In the genomic region with DNA sequence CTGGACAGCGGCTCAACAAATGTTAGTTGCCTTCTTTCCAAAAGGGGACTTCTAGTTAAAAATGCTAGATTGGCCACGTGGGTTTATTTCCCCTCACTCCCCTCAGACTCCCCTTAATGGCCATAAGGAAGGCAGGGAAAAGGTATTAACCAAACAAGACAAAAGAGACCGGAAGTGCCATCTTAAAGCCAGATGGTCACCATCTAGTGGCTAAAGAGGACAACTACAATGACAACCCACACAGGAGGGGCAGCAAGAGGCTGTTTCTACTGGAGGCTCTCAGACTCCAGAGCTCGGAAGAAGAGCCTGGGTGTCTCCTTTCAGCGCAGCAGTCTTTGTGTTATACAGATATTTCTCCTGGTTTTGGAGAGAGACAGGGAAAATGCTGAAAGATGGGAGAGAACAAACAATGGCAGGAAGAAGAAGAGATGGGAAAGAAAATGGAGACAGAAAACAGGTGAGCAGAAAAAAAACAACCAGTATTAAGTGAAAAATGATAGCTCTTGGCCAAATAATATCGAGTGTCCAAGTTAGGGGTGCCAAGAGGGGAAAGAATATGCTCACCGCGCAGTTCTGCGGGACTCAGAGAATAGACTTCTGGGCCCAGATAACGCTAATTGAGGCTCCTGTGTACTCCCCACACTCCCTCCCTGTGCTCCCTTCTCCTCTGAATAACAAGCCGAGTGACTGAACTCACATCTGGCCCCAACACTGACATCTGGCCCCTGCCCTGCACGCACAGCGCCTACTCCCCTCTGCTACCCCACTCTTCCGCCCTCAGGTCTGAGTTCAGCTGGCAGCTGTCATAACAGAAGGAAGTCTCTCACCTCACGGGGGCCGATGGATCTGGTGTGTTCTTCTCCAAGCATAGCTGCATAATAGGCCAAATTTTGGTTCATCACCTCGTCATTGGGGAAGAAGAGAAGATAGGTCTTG, we compare ENCODE assay signal across 8 cellular contexts. TPM values are rescaled to one million over a fixed set of nuclear protein-coding genes. Genes with fewer than 3 reads are reported as not detected.
A peak's percentile ranks its signal among the peaks of the same experiment; 100 is the strongest.
DNase-seq lines count a peak whose midpoint lies in the region; ATAC-seq and TF ChIP-seq lines count a peak whose summit lies in the region.

No MANE protein-coding gene starts in this region.

- H3F3A ChIP-seq in smooth muscle cell (ENCODE audit: low read depth), result peaks cover 11% of the 10 kb centered on the region

- peaks cover 36% of the 10 kb centered on the region for H3K36me3 ChIP-seq in smooth muscle cell (ENCODE audit: low read depth)

- 81% methylated on average over 17 of the region's 17 CpGs for WGBS in smooth muscle cell (ENCODE audit: low lambda C conversion rate)

- H3K9me3 ChIP-seq in smooth muscle cell (replicated peaks; ENCODE audit: low read depth), result no peaks in the 10 kb centered on the region

- H3K4me1 ChIP-seq in smooth muscle cell (ENCODE audit: low read depth), result no peaks in the 10 kb centered on the region

- in situ Hi-C loops in GM13977 (cut with MboI; ENCODE audit: low pct_unique_long_range_greater_than_20kb, low sequenced_read_pairs, unreplicated experiment), result loop anchor here (25.0 kb wide), 1 partner anchor 305 kb away; no protein-coding TSS in a partner anchor

- intact Hi-C loops in activated B cell treated with CpG ODN at 0.5 μM for 24 hours (cut with micrococcal nuclease), result no loop called here
- intact Hi-C loops in left ventricle myocardium superior (cut with micrococcal nuclease), result no loop called here

- CTCF ChIA-PET in activated B cell treated with CpG ODN at 0.5 μM for 24 hours (lab: Charles Lee), result interaction anchor here (1.1 to 1.2 kb wide), 2 partner anchors 9 to 317 kb away, joined by 3 to 6 read pairs; no protein-coding TSS in a partner anchor

- no peak overlapping the region for H3K27ac ChIP-seq in smooth muscle cell (ENCODE audit: low read depth)

- TF ChIP-seq CTCF in AG10803 (conservative IDR thresholded peaks at IDR 0.05; ENCODE audit: low read length) (peak; percentile 80), GM13977 (IDR thresholded peaks at IDR 0.05; ENCODE audit: extremely low read depth, insufficient read depth, missing control alignments) (peak; percentile 75), activated B cell treated with CpG ODN at 0.5 μM for 24 hours (IDR thresholded peaks at IDR 0.05) (no peak), smooth muscle cell (IDR thresholded peaks at IDR 0.05; ENCODE audit: borderline replicate concordance, insufficient read depth, poor library complexity, severe bottlenecking) (peak; percentile 56)

- H3K27ac Mint-ChIP-seq in activated B cell treated with CpG ODN at 0.5 μM for 24 hours, result no peak overlapping the region

- peaks cover 65% of the 10 kb centered on the region for H3K36me3 Mint-ChIP-seq in activated B cell treated with CpG ODN at 0.5 μM for 24 hours (ENCODE audit: low read depth)

- peak; percentile 77 for ATAC-seq in activated B cell treated with CpG ODN at 0.5 μM for 24 hours (ENCODE audit: low read depth)
- peak; percentile 60 for ATAC-seq in left ventricle myocardium superior
- no peak for ATAC-seq in HG03439 (IDR thresholded peaks at IDR 0.05; ENCODE audit: unreplicated experiment)
- no peak for ATAC-seq in HG03039 (IDR thresholded peaks at IDR 0.05; ENCODE audit: unreplicated experiment)

- H3K4me1 Mint-ChIP-seq in activated B cell treated with CpG ODN at 0.5 μM for 24 hours, result peaks cover 16% of the 10 kb centered on the region

- H3K79me2 ChIP-seq in smooth muscle cell (ENCODE audit: low read depth), result peaks cover 22% of the 10 kb centered on the region

- DNase-seq in AG10803 (ENCODE audit: low read depth), result peak; percentile 73
- peak; percentile 76 for DNase-seq in GM13977 (ENCODE audit: low spot score)
- DNase-seq in NCI-H2196 (lab: John Stamatoyannopoulos, UW; ENCODE audit: unreplicated experiment), result peak; percentile 73
- no peak for DNase-seq in activated B cell treated with CpG ODN at 0.5 μM for 24 hours
- no peak for DNase-seq in left ventricle myocardium superior
- no peak for DNase-seq in smooth muscle cell (lab: John Stamatoyannopoulos, UW; ENCODE audit: unreplicated experiment)

- peaks cover 80% of the 10 kb centered on the region for H4K20me1 ChIP-seq in smooth muscle cell (ENCODE audit: low read depth)

- H2AFZ ChIP-seq in smooth muscle cell (ENCODE audit: low read depth), result no peak overlapping the region

- H3K27me3 Mint-ChIP-seq in activated B cell treated with CpG ODN at 0.5 μM for 24 hours, result no peaks in the 10 kb centered on the region

- POLR2A ChIA-PET in activated B cell treated with CpG ODN at 0.5 μM for 24 hours (lab: Charles Lee), result interaction anchor here (1.1 to 1.3 kb wide), 2 partner anchors 10 to 89 kb away, joined by 3 to 4 read pairs; a partner anchor contains a TSS

- H3K4me3 ChIP-seq in AG10803 (ENCODE audit: low read length) (no peak overlapping the region), smooth muscle cell (no peak overlapping the region)

- H3K9me3 Mint-ChIP-seq in activated B cell treated with CpG ODN at 0.5 μM for 24 hours, result no peaks in the 10 kb centered on the region

- H3K4me3 Mint-ChIP-seq in activated B cell treated with CpG ODN at 0.5 μM for 24 hours, result no peak overlapping the region

- no peaks in the 10 kb centered on the region for H3K27me3 ChIP-seq in smooth muscle cell (ENCODE audit: low read depth)

- no peak overlapping the region for H3K9ac ChIP-seq in smooth muscle cell (ENCODE audit: low read depth)

- H3K4me2 ChIP-seq in smooth muscle cell, result no peak overlapping the region

RNA-seq across cellular contexts. Expression of a gene that starts 9.6 kb away (rescaled TPM):
- total RNA-seq in activated B cell treated with CpG ODN at 0.5 μM for 24 hours (27.1 and 30.4 TPM in 2 replicates), left ventricle myocardium superior (6.2 TPM), smooth muscle cell (256 and 273 TPM in 2 replicates)
- polyA plus RNA-seq in smooth muscle cell, result 336 and 535 TPM in 2 replicates

RNA-seq across cellular contexts. Expression of a gene that starts 9.8 kb away (rescaled TPM):
- 10.6 and 13.1 TPM in 2 replicates for total RNA-seq in activated B cell treated with CpG ODN at 0.5 μM for 24 hours
- total RNA-seq in left ventricle myocardium superior, result 10.4 TPM
- total RNA-seq in smooth muscle cell, result 1.8 and 7.3 TPM in 2 replicates
- polyA plus RNA-seq in smooth muscle cell, result 9.7 and 11.5 TPM in 2 replicates

RNA-seq across cellular contexts. Expression of a gene that starts 17.2 kb away (rescaled TPM):
- not detected in 2 replicates for total RNA-seq in activated B cell treated with CpG ODN at 0.5 μM for 24 hours
- not detected for total RNA-seq in left ventricle myocardium superior
- total RNA-seq in smooth muscle cell, result 0.67 and 1.0 TPM in 2 replicates
- 2.4 and 2.9 TPM in 2 replicates for polyA plus RNA-seq in smooth muscle cell

RNA-seq across cellular contexts. Expression of a gene that starts 27.6 kb away (rescaled TPM):
- total RNA-seq in activated B cell treated with CpG ODN at 0.5 μM for 24 hours (0.20 and 0.31 TPM in 2 replicates), left ventricle myocardium superior (not detected), smooth muscle cell (0.09 and 0.36 TPM in 2 replicates)
- polyA plus RNA-seq in smooth muscle cell, result 0.09 and 0.15 TPM in 2 replicates

RNA-seq across cellular contexts. Expression of a gene that starts 59.7 kb away (rescaled TPM):
- 7.1 and 10.7 TPM in 2 replicates for total RNA-seq in activated B cell treated with CpG ODN at 0.5 μM for 24 hours
- 5.1 TPM for total RNA-seq in left ventricle myocardium superior
- 5.1 and 11.8 TPM in 2 replicates for total RNA-seq in smooth muscle cell
- polyA plus RNA-seq in smooth muscle cell, result 4.1 and 4.6 TPM in 2 replicates

Comparison
In these comparisons a context has a peak if more than half of its experiments do, and no peak if none do; other contexts are left out.
1. DNase-seq: peak in AG10803 (single experiment), GM13977 (single experiment) and NCI-H2196 (single experiment); none in activated B cell treated with CpG ODN at 0.5 μM for 24 hours (single experiment), left ventricle myocardium superior (single experiment) and smooth muscle cell (single experiment).
2. ATAC-seq: peak in activated B cell treated with CpG ODN at 0.5 μM for 24 hours (single experiment) and left ventricle myocardium superior (single experiment); none in HG03439 (single experiment) and HG03039 (single experiment).